In the genomic region with DNA sequence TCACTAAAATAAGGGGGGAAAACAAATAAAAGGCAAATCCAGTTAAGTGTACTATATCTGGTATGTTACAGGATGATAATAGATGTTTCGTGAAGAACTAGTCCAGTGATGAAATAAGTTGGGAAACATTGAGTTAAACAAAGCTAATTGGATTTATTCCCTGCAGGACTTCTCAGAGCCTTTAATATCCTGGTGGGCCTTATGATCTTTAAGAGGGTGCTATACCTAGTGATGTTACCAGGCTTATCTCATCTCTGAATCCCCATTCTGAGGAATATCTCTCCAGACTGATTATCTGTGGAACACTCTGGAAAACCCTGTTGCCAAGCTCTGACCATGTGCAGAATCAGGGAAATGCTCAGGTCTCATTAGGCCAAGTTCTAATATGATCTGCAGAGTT, we compare ENCODE assay signal across 30 cellular contexts.
"Had no signal": no experiment of that assay in that cellular context is flagged by ENCODE, and none has a peak within 500 bp of the region (broad histone marks: within the 10 kb centered on the region; RNA-seq: fewer than 3 reads in every experiment).

No MANE protein-coding gene starts in this region.

- H3K4me1 ChIP-seq: colonic mucosa had no signal

- H3K9me3 Mint-ChIP-seq: effector memory CD8-positive, alpha-beta T cell; endodermal cell had no signal

- H3K36me3 Mint-ChIP-seq: mesothelial cell of epicardium had no signal

- H3K9me3 ChIP-seq: colonic mucosa, esophagus squamous epithelium, gastrocnemius medialis, mucosa of descending colon had no signal

- DNase-seq: colonic mucosa; cortex of kidney; effector CD8-positive, alpha-beta T cell; effector memory CD8-positive, alpha-beta T cell; erythroblast; esophagus squamous epithelium; foreskin fibroblast; foreskin melanocyte; gastrocnemius medialis; glutamatergic neuron; head of caudate nucleus; heart right ventricle; hippocampal formation; immature natural killer cell; islet precursor cell; kidney; kidney glomerular epithelial cell; left colon; left ventricle myocardium inferior; lower lobe of right lung; mesenchymal stem cell; mucosa of descending colon; naive B cell; naive thymus-derived CD8-positive, alpha-beta T cell had no signal

- H3K36me3 ChIP-seq: colonic mucosa, esophagus squamous epithelium, gastrocnemius medialis, heart right ventricle, left ventricle myocardium inferior, lower lobe of right lung had no signal

- H3K4me3 ChIP-seq: colonic mucosa, esophagus squamous epithelium, gastrocnemius medialis, heart right ventricle, left ventricle myocardium inferior, lower lobe of right lung, mucosa of descending colon had no signal

- H3K27ac Mint-ChIP-seq: dendritic cell treated with granulocyte-macrophage colony-stimulating factor and Interleukin-4, amounts not matched to agents 40 ng/mL and 50 ng/mL, for 4 days; endodermal cell; mesothelial cell of epicardium; naive B cell had no signal

- ATAC-seq: effector memory CD8-positive, alpha-beta T cell; esophagus mucosa; gastrocnemius medialis; heart right ventricle; left colon; left lobe of liver; lower lobe of right lung; mucosa of descending colon; naive thymus-derived CD8-positive, alpha-beta T cell had no signal

- H3K4me3 Mint-ChIP-seq: dendritic cell treated with granulocyte-macrophage colony-stimulating factor and Interleukin-4, amounts not matched to agents 40 ng/mL and 50 ng/mL, for 4 days; effector memory CD8-positive, alpha-beta T cell; endodermal cell; mesothelial cell of epicardium; naive B cell; naive thymus-derived CD8-positive, alpha-beta T cell had no signal

- H3K27me3 Mint-ChIP-seq: effector memory CD8-positive, alpha-beta T cell; naive thymus-derived CD8-positive, alpha-beta T cell had no signal

- H3K27ac ChIP-seq: colonic mucosa, epithelial cell of prostate, esophagus squamous epithelium, gastrocnemius medialis, heart right ventricle, left ventricle myocardium inferior, lower lobe of right lung had no signal
